ENCODE assay signal across 8 cellular contexts in the genomic region with DNA sequence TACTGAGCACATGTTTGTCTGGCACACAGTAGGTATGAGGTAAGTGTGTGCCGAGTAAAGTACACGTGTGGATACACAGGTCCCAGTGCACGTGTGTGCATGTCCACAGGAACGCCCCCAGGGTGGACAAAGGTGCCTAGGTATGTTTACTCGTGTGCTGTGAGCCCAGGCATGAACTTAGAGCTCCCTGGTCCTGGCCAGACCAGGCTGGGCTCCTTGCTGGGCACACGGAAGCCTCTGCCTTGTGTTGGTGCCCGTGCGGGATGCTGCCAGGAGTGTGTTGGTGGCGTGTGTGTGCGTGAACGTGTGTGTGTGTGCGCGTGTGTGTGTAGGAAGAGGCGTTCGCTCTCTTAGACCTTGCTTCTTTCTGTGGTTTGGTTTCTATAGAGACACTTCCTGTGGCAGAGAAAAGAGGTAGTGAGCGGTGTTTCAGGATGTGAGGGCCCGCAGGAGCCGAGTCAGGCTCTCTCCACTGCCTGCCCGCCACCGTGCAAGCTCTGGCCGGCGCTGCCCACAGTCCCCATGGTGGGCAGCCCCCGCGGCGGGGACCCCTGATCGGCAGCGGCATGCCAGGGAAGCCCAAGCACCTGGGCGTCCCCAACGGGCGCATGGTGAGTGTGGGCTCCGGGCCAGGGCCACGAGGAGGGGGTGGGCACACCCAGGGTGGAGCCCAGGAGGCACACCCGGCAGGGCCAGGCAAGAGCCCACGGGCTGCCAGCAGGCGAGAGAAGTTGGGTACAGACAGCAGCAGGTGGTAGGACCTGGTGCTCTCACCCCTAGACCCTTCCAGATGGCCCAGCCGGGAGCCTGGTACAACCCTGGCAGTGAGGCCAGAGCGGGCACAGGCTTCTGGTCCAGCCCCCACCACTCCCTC. TPM values are rescaled to one million over a fixed set of nuclear protein-coding genes. Genes with fewer than 3 reads are reported as not detected.
A peak's percentile ranks its signal among the peaks of the same experiment; 100 is the strongest.
DNase-seq lines count a peak whose midpoint lies in the region; ATAC-seq lines count a peak whose summit lies in the region.

RGS14 (plus strand) TSS at position 466 of the 874 bp plus-strand sequence; CDS start at position 567, 101 bp downstream.

- H3K9me3 Mint-ChIP-seq in activated CD4-positive, alpha-beta T cell treated with anti-CD3 and anti-CD28 coated beads for 36 hours (ENCODE audit: low read depth), result peaks cover 3% of the 10 kb centered on the region
- H3K9me3 Mint-ChIP-seq in dendritic cell treated with granulocyte-macrophage colony-stimulating factor and Interleukin-4, amounts not matched to agents 40 ng/mL and 50 ng/mL, for 4 days, result peaks cover 6% of the 10 kb centered on the region

- ATAC-seq in GM18519 (IDR thresholded peaks at IDR 0.05; ENCODE audit: low FRiP score, unreplicated experiment) (peak; percentile 83), HG02763 (IDR thresholded peaks at IDR 0.05; ENCODE audit: unreplicated experiment) (peak; percentile 82)
- peak; percentile 90 for ATAC-seq in activated CD4-positive, alpha-beta T cell treated with anti-CD3 and anti-CD28 coated beads for 36 hours

- no peaks in the 10 kb centered on the region for H3K27me3 ChIP-seq in muscle layer of duodenum (ENCODE audit: low read depth, low read length)
- no peaks in the 10 kb centered on the region for H3K27me3 ChIP-seq in thymus (ENCODE audit: control insufficient read depth, insufficient read depth)
- peaks cover 17% of the 10 kb centered on the region for H3K27me3 ChIP-seq in HAP-1 (ENCODE audit: low read depth)

- H3K4me3 ChIP-seq in muscle layer of duodenum (ENCODE audit: low read depth in 1 of 2, low read length in 2 of 2) (peak within 1 kb of the TSS; percentile 46 to 56), thymus (ENCODE audit: low read length) (peak within 1 kb of the TSS; percentile 81), HAP-1 (no peak within 1 kb of the TSS)

- H3K9me3 ChIP-seq in muscle layer of duodenum (ENCODE audit: control insufficient read depth in 1 of 2, low read length in 2 of 2), result no peaks in the 10 kb centered on the region
- H3K9me3 ChIP-seq in thymus (ENCODE audit: control insufficient read depth), result no peaks in the 10 kb centered on the region
- H3K9me3 ChIP-seq in HAP-1, result peaks cover 3% of the 10 kb centered on the region; the same call in 1 of the 2 replicates

- H3K36me3 ChIP-seq in muscle layer of duodenum (ENCODE audit: control insufficient read depth in 1 of 2, insufficient read depth in 2 of 2, low read length in 2 of 2) (no peaks in the 10 kb centered on the region), thymus (ENCODE audit: control insufficient read depth, insufficient read depth) (no peaks in the 10 kb centered on the region), HAP-1 (replicated peaks) (no peaks in the 10 kb centered on the region)

- H3K27ac ChIP-seq in muscle layer of duodenum (ENCODE audit: low read length) (no peak within 1 kb of the TSS), thymus (ENCODE audit: low read depth) (peak within 1 kb of the TSS; percentile 91)

- POLR2A ChIA-PET in activated CD4-positive, alpha-beta T cell treated with anti-CD3 and anti-CD28 coated beads for 36 hours (lab: Charles Lee), result no interaction called here

- H3K4me1 ChIP-seq in muscle layer of duodenum (ENCODE audit: control insufficient read depth in 1 of 2, insufficient read depth in 2 of 2, low read length in 2 of 2) (peaks cover 0 to 7% of the 10 kb centered on the region in 2 donors), thymus (ENCODE audit: control insufficient read depth, insufficient read depth, low read length) (peaks cover 60% of the 10 kb centered on the region), HAP-1 (peaks cover under 1% of the 10 kb centered on the region)

- H3K36me3 Mint-ChIP-seq in activated CD4-positive, alpha-beta T cell treated with anti-CD3 and anti-CD28 coated beads for 36 hours (ENCODE audit: low read depth), result peaks cover 9% of the 10 kb centered on the region
- H3K36me3 Mint-ChIP-seq in dendritic cell treated with granulocyte-macrophage colony-stimulating factor and Interleukin-4, amounts not matched to agents 40 ng/mL and 50 ng/mL, for 4 days (ENCODE audit: low read depth), result peaks cover 36% of the 10 kb centered on the region

- H3K27me3 Mint-ChIP-seq in activated CD4-positive, alpha-beta T cell treated with anti-CD3 and anti-CD28 coated beads for 36 hours, result no peaks in the 10 kb centered on the region
- no peaks in the 10 kb centered on the region for H3K27me3 Mint-ChIP-seq in dendritic cell treated with granulocyte-macrophage colony-stimulating factor and Interleukin-4, amounts not matched to agents 40 ng/mL and 50 ng/mL, for 4 days

- peak within 1 kb of the TSS; percentile 82 for H3K4me3 Mint-ChIP-seq in activated CD4-positive, alpha-beta T cell treated with anti-CD3 and anti-CD28 coated beads for 36 hours
- H3K4me3 Mint-ChIP-seq in dendritic cell treated with granulocyte-macrophage colony-stimulating factor and Interleukin-4, amounts not matched to agents 40 ng/mL and 50 ng/mL, for 4 days, result peak within 1 kb of the TSS; percentile 94

- H3K27ac Mint-ChIP-seq in activated CD4-positive, alpha-beta T cell treated with anti-CD3 and anti-CD28 coated beads for 36 hours, result peak within 1 kb of the TSS; percentile 79
- H3K27ac Mint-ChIP-seq in dendritic cell treated with granulocyte-macrophage colony-stimulating factor and Interleukin-4, amounts not matched to agents 40 ng/mL and 50 ng/mL, for 4 days, result peak within 1 kb of the TSS; percentile 84

- in situ Hi-C loops in HAP-1 (cut with MboI; ENCODE audit: low sequenced_read_pairs), result no loop called here

- H3K4me1 Mint-ChIP-seq in activated CD4-positive, alpha-beta T cell treated with anti-CD3 and anti-CD28 coated beads for 36 hours, result peaks cover 67% of the 10 kb centered on the region
- peaks cover 95% of the 10 kb centered on the region for H3K4me1 Mint-ChIP-seq in dendritic cell treated with granulocyte-macrophage colony-stimulating factor and Interleukin-4, amounts not matched to agents 40 ng/mL and 50 ng/mL, for 4 days (ENCODE audit: low read depth)

- CTCF ChIA-PET in activated CD4-positive, alpha-beta T cell treated with anti-CD3 and anti-CD28 coated beads for 36 hours (lab: Charles Lee), result interaction anchor here (0.9 to 5.7 kb wide), 8 partner anchors 10 to 98 kb away, joined by 3 to 49 read pairs (median 8); no protein-coding TSS in a partner anchor

- intact Hi-C loops in activated CD4-positive, alpha-beta T cell treated with anti-CD3 and anti-CD28 coated beads for 36 hours (cut with DNase I, micrococcal nuclease), result loop anchor here in 1 of 2 experiments (10.0 kb wide), 1 partner anchor 993 kb away; the partner anchor contains the start of genes ARL10 and KIAA1191
- intact Hi-C loops in dendritic cell treated with granulocyte-macrophage colony-stimulating factor and Interleukin-4, amounts not matched to agents 40 ng/mL and 50 ng/mL, for 4 days (cut with micrococcal nuclease), result loop anchor here (5.0 kb wide), 1 partner anchor 50 kb away; no protein-coding TSS in a partner anchor

- DNase-seq in NCI-H2196 (lab: John Stamatoyannopoulos, UW; ENCODE audit: unreplicated experiment), result peak; percentile 62
- peak; percentile 74 for DNase-seq in activated CD4-positive, alpha-beta T cell treated with anti-CD3 and anti-CD28 coated beads for 36 hours
- no peak for DNase-seq in HAP-1 (ENCODE audit: low spot score in 2 of 2)

- WGBS in thymus, result 3% methylated on average over 37 of the region's 37 CpGs

RNA-seq across cellular contexts. Expression of gene RGS14, which starts in this region (rescaled TPM):
- 10 to 100 TPM; 43.8 to 62.0 TPM for total RNA-seq in activated CD4-positive, alpha-beta T cell treated with anti-CD3 and anti-CD28 coated beads for 36 hours
- 52.7 TPM for polyA plus RNA-seq in thymus

Comparison
In these comparisons a context has a peak if more than half of its experiments do, and no peak if none do; other contexts are left out.
1. DNase-seq: peak in NCI-H2196 (single experiment) and activated CD4-positive, alpha-beta T cell treated with anti-CD3 and anti-CD28 coated beads for 36 hours (single experiment); none in HAP-1 (0 of 2).
2. Peak in every context shown above with its lines, with median percentiles within 50 percentile points of each other: ATAC-seq.